ENCODE assay signal across 18 cellular contexts in genomic region chr6:40796280-40797223, GRCh38.
A peak's percentile ranks its signal among the peaks of the same experiment; 100 is the strongest.
DNase-seq lines count a peak whose midpoint lies in the region; ATAC-seq and TF ChIP-seq lines count a peak whose summit lies in the region.
"Had no signal": no experiment of that assay in that cellular context is flagged by ENCODE, and none has a peak within 500 bp of the region (broad histone marks: within the 10 kb centered on the region; RNA-seq: fewer than 3 reads in every experiment).

No MANE protein-coding gene starts in this region.

- WGBS in GM23248 (ENCODE audit: low coverage in 1 of 2, low lambda C conversion rate in 2 of 2, missing lambda C conversion rate in 2 of 2), 2 experiments: 64 to 67% methylated on average over 14 of the region's 14 CpGs

- H3K9me3 ChIP-seq in GM23248 (ENCODE audit: low read depth): no peaks in the 10 kb centered on the region
- H3K9me3 ChIP-seq in left ventricle myocardium inferior (replicated peaks): no peaks in the 10 kb centered on the region
- H3K9me3 ChIP-seq in effector memory CD4-positive, alpha-beta T cell (ENCODE audit: control insufficient read depth, low read length): no peaks in the 10 kb centered on the region
- H3K9me3 ChIP-seq: esophagus muscularis mucosa, mucosa of descending colon had no signal

- DNase-seq in AG20443 (ENCODE audit: low spot score) (peak; percentile 34), GM23248 (peak; percentile 43), NCI-H526 treated with DMSO at 0.1 percent for 48 hours (lab: John Stamatoyannopoulos, UW) (peak; percentile 8), left ventricle myocardium inferior (peak; percentile 68), ecto neural progenitor cell (ENCODE audit: low spot score) (no peak), SHP77 treated with DMSO at 0.1 percent for 48 hours (lab: John Stamatoyannopoulos, UW) (no peak)
- DNase-seq in effector memory CD4-positive, alpha-beta T cell: no peak
- DNase-seq: activated CD4-positive, alpha-beta T cell treated with anti-CD3 and anti-CD28 coated beads for 1 hour; activated naive CD4-positive, alpha-beta T cell treated with anti-CD3 and anti-CD28 coated beads for 36 hours; GDM1; KBM-7; kidney; mucosa of descending colon; NCI-H146; NCI-H774; substantia nigra had no signal

- no peaks in the 10 kb centered on the region for H3K9me2 ChIP-seq in GM23248 (ENCODE audit: insufficient read depth)

- no peaks in the 10 kb centered on the region for H3K79me2 ChIP-seq in GM23248 (ENCODE audit: insufficient read depth)

- H2AFZ ChIP-seq in GM23248: no peak overlapping the region

- H3K27me3 ChIP-seq in GM23248 (replicated peaks; ENCODE audit: insufficient read depth): no peaks in the 10 kb centered on the region
- peaks cover 16% of the 10 kb centered on the region for H3K27me3 ChIP-seq in left ventricle myocardium inferior (ENCODE audit: low read depth)
- no peaks in the 10 kb centered on the region for H3K27me3 ChIP-seq in effector memory CD4-positive, alpha-beta T cell (replicated peaks; ENCODE audit: control insufficient read depth, insufficient read depth, low read length, poor library complexity, severe bottlenecking)
- H3K27me3 ChIP-seq: esophagus muscularis mucosa had no signal

- intact Hi-C loops in left ventricle myocardium inferior (cut with micrococcal nuclease): no loop called here

- H3K4me2 ChIP-seq in GM23248 (ENCODE audit: unreplicated experiment): no peak overlapping the region

- H3K4me1 ChIP-seq in GM23248 (ENCODE audit: insufficient read depth): no peaks in the 10 kb centered on the region
- H3K4me1 ChIP-seq in left ventricle myocardium inferior: peaks cover 7% of the 10 kb centered on the region
- no peaks in the 10 kb centered on the region for H3K4me1 ChIP-seq in effector memory CD4-positive, alpha-beta T cell (ENCODE audit: control insufficient read depth, insufficient read depth, low read length, poor library complexity, severe bottlenecking)
- H3K4me1 ChIP-seq: esophagus muscularis mucosa had no signal

- no peaks in the 10 kb centered on the region for H4K20me1 ChIP-seq in GM23248 (ENCODE audit: insufficient read depth)

- no peak for TF ChIP-seq CTCF in left ventricle myocardium inferior (IDR thresholded peaks at IDR 0.05; ENCODE audit: borderline replicate concordance)

- no peaks in the 10 kb centered on the region for H3F3A ChIP-seq in GM23248 (ENCODE audit: insufficient read depth)

- in situ Hi-C loops in GM23248 (cut with MboI): no loop called here

- H3K36me3 ChIP-seq in GM23248 (ENCODE audit: low read depth) (no peaks in the 10 kb centered on the region), left ventricle myocardium inferior (no peaks in the 10 kb centered on the region)
- no peaks in the 10 kb centered on the region for H3K36me3 ChIP-seq in effector memory CD4-positive, alpha-beta T cell (ENCODE audit: control insufficient read depth, insufficient read depth, low read length)
- H3K36me3 ChIP-seq: esophagus muscularis mucosa had no signal

- ATAC-seq in GM18907 (IDR thresholded peaks at IDR 0.05; ENCODE audit: unreplicated experiment): no peak
- ATAC-seq: mucosa of descending colon had no signal

- H3K27ac ChIP-seq in GM23248 (no peak overlapping the region), left ventricle myocardium inferior (replicated peaks) (peak overlapping the region; percentile 44)
- no peak overlapping the region for H3K27ac ChIP-seq in effector memory CD4-positive, alpha-beta T cell (ENCODE audit: insufficient read depth, low read length, poor library complexity, severe bottlenecking)
- H3K27ac ChIP-seq: esophagus muscularis mucosa had no signal

- no peak overlapping the region for H3K4me3 ChIP-seq in GM23248
- H3K4me3 ChIP-seq in left ventricle myocardium inferior: no peak overlapping the region
- no peak overlapping the region for H3K4me3 ChIP-seq in effector memory CD4-positive, alpha-beta T cell (ENCODE audit: insufficient read depth, low read depth, low read length, poor library complexity, severe bottlenecking)
- H3K4me3 ChIP-seq: esophagus muscularis mucosa, mucosa of descending colon had no signal

- H3K9ac ChIP-seq in GM23248: no peak overlapping the region

Comparison
In these comparisons a context has a peak if more than half of its experiments do, and no peak if none do; other contexts are left out.
1. DNase-seq: peak in AG20443 (single experiment), GM23248 (single experiment), NCI-H526 treated with DMSO at 0.1 percent for 48 hours (single experiment) and left ventricle myocardium inferior (single experiment); none in ecto neural progenitor cell (single experiment), SHP77 treated with DMSO at 0.1 percent for 48 hours (single experiment) and effector memory CD4-positive, alpha-beta T cell (0 of 3).